ENCODE assay signal across 1 cellular context in the genomic region with DNA sequence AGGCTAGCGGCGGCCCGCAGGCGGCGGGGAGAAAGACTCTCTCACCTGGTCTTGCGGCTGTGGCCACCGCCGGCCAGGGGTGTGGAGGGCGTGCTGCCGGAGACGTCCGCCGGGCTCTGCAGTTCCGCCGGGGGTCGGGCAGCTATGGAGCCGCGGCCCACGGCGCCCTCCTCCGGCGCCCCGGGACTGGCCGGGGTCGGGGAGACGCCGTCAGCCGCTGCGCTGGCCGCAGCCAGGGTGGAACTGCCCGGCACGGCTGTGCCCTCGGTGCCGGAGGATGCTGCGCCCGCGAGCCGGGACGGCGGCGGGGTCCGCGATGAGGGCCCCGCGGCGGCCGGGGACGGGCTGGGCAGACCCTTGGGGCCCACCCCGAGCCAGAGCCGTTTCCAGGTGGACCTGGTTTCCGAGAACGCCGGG.
TF ChIP-seq lines count a peak whose summit lies in the region.

No MANE protein-coding gene starts in this region.

TF ChIP-seq in HepG2, 621 proteins besides CTCF, POLR2A, EP300 and RAD21 (continued from another document):
- TF ChIP-seq, protein P1, sequence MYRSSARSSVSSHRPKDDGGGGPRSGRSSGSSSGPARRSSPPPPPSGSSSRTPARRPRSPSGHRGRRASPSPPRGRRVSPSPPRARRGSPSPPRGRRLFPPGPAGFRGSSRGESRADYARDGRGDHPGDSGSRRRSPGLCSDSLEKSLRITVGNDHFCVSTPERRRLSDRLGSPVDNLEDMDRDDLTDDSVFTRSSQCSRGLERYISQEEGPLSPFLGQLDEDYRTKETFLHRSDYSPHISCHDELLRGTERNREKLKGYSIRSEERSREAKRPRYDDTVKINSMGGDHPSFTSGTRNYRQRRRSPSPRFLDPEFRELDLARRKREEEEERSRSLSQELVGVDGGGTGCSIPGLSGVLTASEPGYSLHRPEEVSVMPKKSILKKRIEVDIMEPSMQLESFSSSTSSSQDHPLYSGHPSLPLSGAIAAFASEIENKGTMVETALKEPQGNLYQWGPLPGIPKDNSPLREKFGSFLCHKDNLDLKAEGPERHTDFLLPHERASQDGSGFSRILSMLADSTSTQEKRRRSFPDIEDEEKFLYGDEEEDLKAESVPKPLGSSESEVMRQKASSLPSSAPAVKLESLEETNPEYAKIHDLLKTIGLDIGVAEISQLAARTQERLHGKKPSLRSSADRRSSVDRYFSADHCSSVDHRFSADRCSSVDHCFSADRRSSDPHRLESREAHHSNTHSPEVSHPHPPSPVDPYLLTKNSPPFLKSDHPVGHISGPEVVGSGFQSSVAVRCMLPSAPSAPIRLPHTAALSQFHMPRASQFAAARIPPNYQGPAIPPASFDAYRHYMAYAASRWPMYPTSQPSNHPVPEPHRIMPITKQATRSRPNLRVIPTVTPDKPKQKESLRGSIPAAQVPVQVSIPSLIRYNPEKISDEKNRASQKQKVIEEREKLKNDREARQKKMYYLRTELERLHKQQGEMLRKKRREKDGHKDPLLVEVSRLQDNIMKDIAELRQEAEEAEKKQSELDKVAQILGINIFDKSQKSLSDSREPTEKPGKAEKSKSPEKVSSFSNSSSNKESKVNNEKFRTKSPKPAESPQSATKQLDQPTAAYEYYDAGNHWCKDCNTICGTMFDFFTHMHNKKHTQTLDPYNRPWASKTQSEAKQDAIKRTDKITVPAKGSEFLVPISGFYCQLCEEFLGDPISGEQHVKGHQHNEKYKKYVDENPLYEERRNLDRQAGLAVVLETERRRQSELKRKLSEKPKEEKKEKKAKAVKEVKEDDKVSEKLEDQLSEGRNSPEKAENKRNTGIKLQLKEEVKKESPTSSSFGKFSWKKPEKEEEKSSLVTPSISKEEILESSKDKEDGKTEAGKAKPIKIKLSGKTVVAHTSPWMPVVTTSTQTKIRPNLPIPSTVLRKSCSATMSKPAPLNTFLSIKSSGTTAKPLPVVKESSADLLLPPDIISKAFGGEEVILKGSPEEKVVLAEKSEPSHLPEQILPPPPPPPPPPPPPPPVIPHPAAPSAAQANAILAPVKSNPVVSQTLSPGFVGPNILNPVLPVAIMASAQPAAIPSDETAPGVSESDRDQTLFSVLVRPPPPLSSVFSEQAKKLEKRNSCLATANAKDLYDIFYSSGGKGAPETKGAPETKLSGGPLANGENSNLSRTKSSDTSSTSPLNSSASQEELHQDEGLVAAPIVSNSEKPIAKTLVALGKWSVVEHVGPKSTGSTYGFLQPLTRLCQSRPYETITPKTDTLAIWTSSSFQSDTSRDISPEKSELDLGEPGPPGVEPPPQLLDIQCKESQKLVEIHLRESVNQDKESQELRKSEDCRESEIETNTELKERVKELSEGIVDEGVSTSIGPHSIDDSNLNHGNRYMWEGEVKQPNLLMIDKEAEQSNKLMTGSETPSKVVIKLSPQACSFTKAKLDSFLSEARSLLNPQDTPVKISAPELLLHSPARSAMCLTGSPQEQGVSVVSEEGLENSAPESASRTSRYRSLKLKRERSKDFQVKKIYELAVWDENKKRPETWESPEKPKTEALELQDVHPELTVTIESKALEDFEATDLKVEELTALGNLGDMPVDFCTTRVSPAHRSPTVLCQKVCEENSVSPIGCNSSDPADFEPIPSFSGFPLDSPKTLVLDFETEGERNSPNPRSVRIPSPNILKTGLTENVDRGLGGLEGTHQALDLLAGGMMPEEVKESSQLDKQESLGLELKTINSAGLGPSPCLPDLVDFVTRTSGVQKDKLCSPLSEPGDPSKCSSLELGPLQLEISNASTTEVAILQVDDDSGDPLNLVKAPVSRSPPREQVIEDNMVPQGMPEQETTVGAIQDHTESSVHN (CRISPR knock-in tag; IDR thresholded peaks at IDR 0.05) = no peak
- no peak for TF ChIP-seq SMAD9 (CRISPR knock-in tag; IDR thresholded peaks at IDR 0.05)
- TF ChIP-seq, protein P2, sequence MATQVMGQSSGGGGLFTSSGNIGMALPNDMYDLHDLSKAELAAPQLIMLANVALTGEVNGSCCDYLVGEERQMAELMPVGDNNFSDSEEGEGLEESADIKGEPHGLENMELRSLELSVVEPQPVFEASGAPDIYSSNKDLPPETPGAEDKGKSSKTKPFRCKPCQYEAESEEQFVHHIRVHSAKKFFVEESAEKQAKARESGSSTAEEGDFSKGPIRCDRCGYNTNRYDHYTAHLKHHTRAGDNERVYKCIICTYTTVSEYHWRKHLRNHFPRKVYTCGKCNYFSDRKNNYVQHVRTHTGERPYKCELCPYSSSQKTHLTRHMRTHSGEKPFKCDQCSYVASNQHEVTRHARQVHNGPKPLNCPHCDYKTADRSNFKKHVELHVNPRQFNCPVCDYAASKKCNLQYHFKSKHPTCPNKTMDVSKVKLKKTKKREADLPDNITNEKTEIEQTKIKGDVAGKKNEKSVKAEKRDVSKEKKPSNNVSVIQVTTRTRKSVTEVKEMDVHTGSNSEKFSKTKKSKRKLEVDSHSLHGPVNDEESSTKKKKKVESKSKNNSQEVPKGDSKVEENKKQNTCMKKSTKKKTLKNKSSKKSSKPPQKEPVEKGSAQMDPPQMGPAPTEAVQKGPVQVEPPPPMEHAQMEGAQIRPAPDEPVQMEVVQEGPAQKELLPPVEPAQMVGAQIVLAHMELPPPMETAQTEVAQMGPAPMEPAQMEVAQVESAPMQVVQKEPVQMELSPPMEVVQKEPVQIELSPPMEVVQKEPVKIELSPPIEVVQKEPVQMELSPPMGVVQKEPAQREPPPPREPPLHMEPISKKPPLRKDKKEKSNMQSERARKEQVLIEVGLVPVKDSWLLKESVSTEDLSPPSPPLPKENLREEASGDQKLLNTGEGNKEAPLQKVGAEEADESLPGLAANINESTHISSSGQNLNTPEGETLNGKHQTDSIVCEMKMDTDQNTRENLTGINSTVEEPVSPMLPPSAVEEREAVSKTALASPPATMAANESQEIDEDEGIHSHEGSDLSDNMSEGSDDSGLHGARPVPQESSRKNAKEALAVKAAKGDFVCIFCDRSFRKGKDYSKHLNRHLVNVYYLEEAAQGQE (IDR thresholded peaks at IDR 0.05; ENCODE audit: borderline replicate concordance in 1 of 2, low read depth in 1 of 2, low read length in 2 of 2) = no peak
- TF ChIP-seq HMG20B (CRISPR knock-in tag; conservative IDR thresholded peaks at IDR 0.05) = no peak
- no peak for TF ChIP-seq MEIS1 (CRISPR knock-in tag; IDR thresholded peaks at IDR 0.05; ENCODE audit: borderline replicate concordance)
- 0 out of 2 replicates have a peak, but pooled peaks have one; percentile 3 for TF ChIP-seq SPEN (CRISPR knock-in tag; IDR thresholded peaks at IDR 0.05; ENCODE audit: low read depth)
- no peak for TF ChIP-seq RFX1 (IDR thresholded peaks at IDR 0.05)
- no peak for TF ChIP-seq DZIP1 (CRISPR knock-in tag; IDR thresholded peaks at IDR 0.05)
- TF ChIP-seq ATM (IDR thresholded peaks at IDR 0.05; ENCODE audit: borderline replicate concordance) = no peak
- TF ChIP-seq NAIF1 (CRISPR knock-in tag; IDR thresholded peaks at IDR 0.05; ENCODE audit: borderline replicate concordance) = no peak
- no peak for TF ChIP-seq HDAC6 (IDR thresholded peaks at IDR 0.05; ENCODE audit: low read depth, low read length)
- TF ChIP-seq ZZZ3 (CRISPR knock-in tag; IDR thresholded peaks at IDR 0.05; ENCODE audit: borderline replicate concordance) = no peak
- peak; percentile 12; the same call in 1 of the 2 replicates for TF ChIP-seq RBFOX2 (IDR thresholded peaks at IDR 0.05; ENCODE audit: low read depth, low read length)
- TF ChIP-seq ZNF639 (CRISPR knock-in tag; conservative IDR thresholded peaks at IDR 0.05) = no peak
- no peak for TF ChIP-seq MTA1 (CRISPR knock-in tag; IDR thresholded peaks at IDR 0.05; ENCODE audit: borderline replicate concordance)
- no peak for TF ChIP-seq ZNF710 (CRISPR knock-in tag; IDR thresholded peaks at IDR 0.05; ENCODE audit: borderline replicate concordance)
- TF ChIP-seq, protein P3, sequence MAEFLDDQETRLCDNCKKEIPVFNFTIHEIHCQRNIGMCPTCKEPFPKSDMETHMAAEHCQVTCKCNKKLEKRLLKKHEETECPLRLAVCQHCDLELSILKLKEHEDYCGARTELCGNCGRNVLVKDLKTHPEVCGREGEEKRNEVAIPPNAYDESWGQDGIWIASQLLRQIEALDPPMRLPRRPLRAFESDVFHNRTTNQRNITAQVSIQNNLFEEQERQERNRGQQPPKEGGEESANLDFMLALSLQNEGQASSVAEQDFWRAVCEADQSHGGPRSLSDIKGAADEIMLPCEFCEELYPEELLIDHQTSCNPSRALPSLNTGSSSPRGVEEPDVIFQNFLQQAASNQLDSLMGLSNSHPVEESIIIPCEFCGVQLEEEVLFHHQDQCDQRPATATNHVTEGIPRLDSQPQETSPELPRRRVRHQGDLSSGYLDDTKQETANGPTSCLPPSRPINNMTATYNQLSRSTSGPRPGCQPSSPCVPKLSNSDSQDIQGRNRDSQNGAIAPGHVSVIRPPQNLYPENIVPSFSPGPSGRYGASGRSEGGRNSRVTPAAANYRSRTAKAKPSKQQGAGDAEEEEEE (CRISPR knock-in tag; IDR thresholded peaks at IDR 0.05; ENCODE audit: borderline replicate concordance) = no peak
- peak; percentile 8 for TF ChIP-seq SKI (IDR thresholded peaks at IDR 0.05; ENCODE audit: partially characterized antibody)
- no peak for TF ChIP-seq SOX5 (CRISPR knock-in tag; IDR thresholded peaks at IDR 0.05; ENCODE audit: borderline replicate concordance)
- TF ChIP-seq, protein P4, sequence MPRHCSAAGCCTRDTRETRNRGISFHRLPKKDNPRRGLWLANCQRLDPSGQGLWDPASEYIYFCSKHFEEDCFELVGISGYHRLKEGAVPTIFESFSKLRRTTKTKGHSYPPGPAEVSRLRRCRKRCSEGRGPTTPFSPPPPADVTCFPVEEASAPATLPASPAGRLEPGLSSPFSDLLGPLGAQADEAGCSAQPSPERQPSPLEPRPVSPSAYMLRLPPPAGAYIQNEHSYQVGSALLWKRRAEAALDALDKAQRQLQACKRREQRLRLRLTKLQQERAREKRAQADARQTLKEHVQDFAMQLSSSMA (CRISPR knock-in tag; IDR thresholded peaks at IDR 0.05) = no peak
